Comparison of ENCODE assay signal across 8 cellular contexts in the genomic region with DNA sequence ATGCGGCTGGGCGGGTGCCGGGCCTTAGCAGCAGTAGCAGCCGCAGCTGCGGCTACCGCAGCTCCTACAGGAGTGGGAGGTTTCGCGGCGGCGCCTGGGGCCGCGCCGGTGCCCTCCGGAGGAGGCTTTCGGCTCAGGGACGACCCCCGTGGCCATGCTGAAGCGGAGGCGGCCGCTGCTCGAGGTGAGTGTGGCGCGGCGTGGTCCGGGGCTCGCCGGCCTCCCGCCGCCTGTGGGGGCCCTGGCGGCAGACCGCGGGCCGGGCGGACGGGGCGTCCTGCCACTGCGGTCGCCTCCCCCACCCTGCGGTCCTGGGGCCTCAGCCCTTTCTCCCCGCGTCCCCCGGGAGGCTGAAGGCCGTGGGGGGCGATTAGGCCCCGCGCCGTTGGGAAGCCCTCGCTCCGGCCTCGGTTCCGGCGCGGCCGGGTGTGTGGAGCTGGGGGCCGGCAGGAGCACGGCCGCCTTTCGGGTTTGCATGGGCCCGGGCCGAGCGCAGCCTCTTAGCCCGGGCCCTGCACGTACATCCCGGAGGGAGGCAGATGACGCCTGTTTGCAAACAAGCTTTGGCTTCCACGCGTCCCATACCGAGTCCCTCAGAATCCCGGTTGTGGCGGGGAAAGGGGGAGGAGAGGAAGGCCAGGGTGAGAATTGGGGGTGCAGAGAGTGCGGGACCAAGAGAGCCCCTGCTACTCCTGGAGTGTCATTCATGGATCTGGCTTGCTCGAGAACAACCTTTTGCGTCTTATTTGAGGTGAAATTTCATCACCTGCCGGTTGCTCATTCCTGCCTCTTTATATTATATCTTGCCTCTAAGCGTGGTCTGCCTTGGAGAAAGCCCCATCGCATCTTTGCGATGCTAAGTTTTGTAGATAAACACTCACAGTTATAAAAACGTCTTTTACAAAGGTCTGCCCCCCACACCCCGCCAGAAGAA. TPM values are rescaled to one million over a fixed set of nuclear protein-coding genes. Genes with fewer than 3 reads are reported as not detected.
DNase-seq lines count a peak whose midpoint lies in the region; ATAC-seq and FAIRE-seq lines count a peak whose summit lies in the region.

No MANE protein-coding gene starts in this region.

- peaks cover 3 to 5% of the 10 kb centered on the region in 2 donors for H3K4me1 ChIP-seq in muscle layer of duodenum (ENCODE audit: control insufficient read depth in 1 of 2, insufficient read depth in 2 of 2, low read length in 2 of 2)

- H3K9me3 ChIP-seq in muscle layer of duodenum (ENCODE audit: control insufficient read depth in 1 of 2, low read length in 2 of 2) = no peaks in the 10 kb centered on the region

- peak overlapping the region; percentile 81 to 93 for H3K4me3 ChIP-seq in muscle layer of duodenum (ENCODE audit: low read depth in 1 of 2, low read length in 2 of 2)

- no peak for FAIRE-seq in GM18507 (lab: Jason Lieb, UNC)

- ATAC-seq in HG03045 (IDR thresholded peaks at IDR 0.05; ENCODE audit: unreplicated experiment) (peak; percentile 45), esophagus mucosa (peak; percentile 65)

- DNase-seq in ACHN (peak; percentile 55), GM18507 (ENCODE audit: extremely low spot score, insufficient read length, low read depth) (peak; percentile 7), NCI-H510A (lab: John Stamatoyannopoulos, UW) (peak; percentile 52), activated T-cell treated with anti-CD3 and anti-CD28 coated beads for 24 hours (ENCODE audit: low read depth) (peak; percentile 20)

- H3K27me3 ChIP-seq in muscle layer of duodenum (ENCODE audit: low read depth, low read length) = no peaks in the 10 kb centered on the region

- in situ Hi-C loops in ACHN (cut with HindIII; ENCODE audit: low pct_ligation_motif_present, low pct_unique_long_range_greater_than_20kb, low sequenced_read_pairs) = no loop called here

- H3K27ac ChIP-seq in muscle layer of duodenum (ENCODE audit: low read length) = peak overlapping the region; percentile 79
- H3K27ac ChIP-seq in temporal lobe (ENCODE audit: low read depth, low read length) = peak overlapping the region; percentile 55

- no peaks in the 10 kb centered on the region for H3K36me3 ChIP-seq in muscle layer of duodenum (ENCODE audit: control insufficient read depth in 1 of 2, insufficient read depth in 2 of 2, low read length in 2 of 2)

RNA-seq across cellular contexts. Expression of gene ZFYVE9, which starts 0.6 kb away (rescaled TPM):
- total RNA-seq in esophagus mucosa = 12.1 TPM
- 83.3 TPM for total RNA-seq in temporal lobe

Comparison
In these comparisons a context has a peak if more than half of its experiments do, and no peak if none do; other contexts are left out.
1. Peak in every context shown above with its lines: DNase-seq, ATAC-seq, H3K4me3 ChIP-seq and H3K27ac ChIP-seq.